Comparison of ENCODE assay signal across 1 cellular context in the genomic region with DNA sequence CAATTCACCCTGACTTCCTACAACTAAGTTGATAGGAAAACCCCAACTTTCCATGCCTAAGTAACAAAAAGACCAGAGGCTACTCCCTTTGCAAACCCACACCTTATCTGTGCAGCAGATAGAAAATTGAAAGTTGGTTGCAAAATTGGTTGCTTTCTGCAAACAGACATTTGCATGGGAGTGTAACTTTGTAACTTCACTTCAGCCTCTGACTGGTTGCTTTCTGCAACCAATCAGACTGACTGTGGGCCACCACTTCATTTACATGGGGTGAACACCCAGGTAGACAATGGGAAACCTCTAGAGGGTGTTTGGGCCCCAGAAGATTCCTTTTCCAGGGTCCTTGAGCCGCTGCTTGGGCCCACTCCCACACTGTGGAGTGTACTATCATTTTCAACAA.
TF ChIP-seq lines count a peak whose summit lies in the region.

No MANE protein-coding gene starts in this region.

TF ChIP-seq in K562, 482 proteins besides CTCF, POLR2A, EP300 and RAD21:
- TF ChIP-seq SREBF2 (CRISPR knock-in tag; IDR thresholded peaks at IDR 0.05) (no peak), NFXL1 (CRISPR knock-in tag; IDR thresholded peaks at IDR 0.05) (no peak), ZNF766 (CRISPR knock-in tag; conservative IDR thresholded peaks at IDR 0.05) (no peak), TAF15 (IDR thresholded peaks at IDR 0.05; ENCODE audit: low read depth, low read length) (no peak), ZNF398 (CRISPR knock-in tag; IDR thresholded peaks at IDR 0.05) (no peak)
